10 cellular contexts compared by ENCODE assay signal in genomic region chr11:93528757-93529639, GRCh38. TPM values are rescaled to one million over a fixed set of nuclear protein-coding genes. Genes with fewer than 3 reads are reported as not detected.
DNase-seq lines count a peak whose midpoint lies in the region; ATAC-seq and TF ChIP-seq lines count a peak whose summit lies in the region.
"Had no signal": no experiment of that assay in that cellular context is flagged by ENCODE, and none has a peak within 500 bp of the region (broad histone marks: within the 10 kb centered on the region; RNA-seq: fewer than 3 reads in every experiment).

No MANE protein-coding gene starts in this region.

- H3K27me3 ChIP-seq in left lung (no peaks in the 10 kb centered on the region), foreskin keratinocyte (no peaks in the 10 kb centered on the region)

- intact Hi-C loops in activated T-helper 1 cell treated with anti-CD3 and anti-CD28 coated beads, Interleukin-12 subunit alpha, Interleukin-12 subunit beta, Interleukin-2, Interleukin-4 antibody, amounts not matched to agents 30 ng/mL and 10 ng/mL and 1 ng/mL, durations not matched to agents 14 hours and 24 hours and 36 hours (cut with micrococcal nuclease) = no loop called here
- intact Hi-C loops in left lung (cut with DNase I) = no loop called here

- no peak overlapping the region for H3K4me3 ChIP-seq in left lung

- no peaks in the 10 kb centered on the region for H3K9me3 ChIP-seq in left lung

- DNase-seq in DMS 273 (lab: John Stamatoyannopoulos, UW; ENCODE audit: unreplicated experiment) (peak; percentile 67), DMS 273 treated with DMSO at 0.1 percent for 48 hours (lab: John Stamatoyannopoulos, UW) (no peak), left lung (no peak), superior temporal gyrus (ENCODE audit: extremely low spot score) (peak; percentile 67), foreskin keratinocyte (no peak)
- DNase-seq in activated T-helper 1 cell treated with anti-CD3 and anti-CD28 coated beads, Interleukin-12 subunit alpha, Interleukin-12 subunit beta, Interleukin-2, Interleukin-4 antibody, amounts not matched to agents 30 ng/mL and 10 ng/mL and 1 ng/mL, durations not matched to agents 14 hours and 24 hours and 36 hours (ENCODE audit: low spot score) = no peak
- DNase-seq in activated CD4-positive, alpha-beta T cell treated with anti-CD3 and anti-CD28 coated beads, Interleukin-2, amount 50 U/mL, for 1 hour = no peak
- DNase-seq in stimulated activated CD4-positive, alpha-beta T cell treated with anti-CD3 and anti-CD28 coated beads, Interleukin-4, amount 100 ng/mL, for 24 hours = no peak
- DNase-seq: 8988T, T-helper 9 cell had no signal

- peak; percentile 16 for ATAC-seq in left lung
- ATAC-seq in foreskin keratinocyte = no peak

- H3K36me3 ChIP-seq in left lung = no peaks in the 10 kb centered on the region

- H3K36me3 Mint-ChIP-seq in activated T-helper 1 cell treated with anti-CD3 and anti-CD28 coated beads, Interleukin-12 subunit alpha, Interleukin-12 subunit beta, Interleukin-2, Interleukin-4 antibody, amounts not matched to agents 30 ng/mL and 10 ng/mL and 1 ng/mL, durations not matched to agents 14 hours and 24 hours and 36 hours (ENCODE audit: low read depth) = peaks cover 3% of the 10 kb centered on the region

- no peak overlapping the region for H3K4me3 Mint-ChIP-seq in activated T-helper 1 cell treated with anti-CD3 and anti-CD28 coated beads, Interleukin-12 subunit alpha, Interleukin-12 subunit beta, Interleukin-2, Interleukin-4 antibody, amounts not matched to agents 30 ng/mL and 10 ng/mL and 1 ng/mL, durations not matched to agents 14 hours and 24 hours and 36 hours

- H3K4me1 ChIP-seq in left lung (peaks cover 38 to 72% of the 10 kb centered on the region in 2 donors), foreskin keratinocyte (no peaks in the 10 kb centered on the region)

- H3K4me1 Mint-ChIP-seq in activated T-helper 1 cell treated with anti-CD3 and anti-CD28 coated beads, Interleukin-12 subunit alpha, Interleukin-12 subunit beta, Interleukin-2, Interleukin-4 antibody, amounts not matched to agents 30 ng/mL and 10 ng/mL and 1 ng/mL, durations not matched to agents 14 hours and 24 hours and 36 hours (ENCODE audit: low read depth) = peaks cover 88% of the 10 kb centered on the region

- H3K27ac Mint-ChIP-seq in activated T-helper 1 cell treated with anti-CD3 and anti-CD28 coated beads, Interleukin-12 subunit alpha, Interleukin-12 subunit beta, Interleukin-2, Interleukin-4 antibody, amounts not matched to agents 30 ng/mL and 10 ng/mL and 1 ng/mL, durations not matched to agents 14 hours and 24 hours and 36 hours = peak overlapping the region; percentile 16

- no peaks in the 10 kb centered on the region for H3K9me3 Mint-ChIP-seq in activated T-helper 1 cell treated with anti-CD3 and anti-CD28 coated beads, Interleukin-12 subunit alpha, Interleukin-12 subunit beta, Interleukin-2, Interleukin-4 antibody, amounts not matched to agents 30 ng/mL and 10 ng/mL and 1 ng/mL, durations not matched to agents 14 hours and 24 hours and 36 hours

- TF ChIP-seq CTCF in left lung (IDR thresholded peaks at IDR 0.05) = no peak
- no peak for TF ChIP-seq CTCF in foreskin keratinocyte (conservative IDR thresholded peaks at IDR 0.05)

- H3K27ac ChIP-seq in left lung (peak overlapping the region; percentile 74 to 78), foreskin keratinocyte (no peak overlapping the region)

- H3K27me3 Mint-ChIP-seq in activated T-helper 1 cell treated with anti-CD3 and anti-CD28 coated beads, Interleukin-12 subunit alpha, Interleukin-12 subunit beta, Interleukin-2, Interleukin-4 antibody, amounts not matched to agents 30 ng/mL and 10 ng/mL and 1 ng/mL, durations not matched to agents 14 hours and 24 hours and 36 hours (ENCODE audit: insufficient read depth) = no peaks in the 10 kb centered on the region

RNA-seq across cellular contexts. Expression of gene SMCO4, which starts 14.2 kb away (rescaled TPM):
- total RNA-seq in activated T-helper 1 cell treated with anti-CD3 and anti-CD28 coated beads, Interleukin-12 subunit alpha, Interleukin-12 subunit beta, Interleukin-2, Interleukin-4 antibody, amounts not matched to agents 30 ng/mL and 10 ng/mL and 1 ng/mL, durations not matched to agents 14 hours and 24 hours and 36 hours = 33.4 and 34.8 TPM in 2 replicates
- total RNA-seq in left lung (10 to 100 TPM; 42.7 to 56.0 TPM), foreskin keratinocyte (6.2 and 8.4 TPM in 2 replicates)
- polyA plus RNA-seq in foreskin keratinocyte = 8.5 and 11.5 TPM in 2 replicates

Comparison
In these comparisons a context has a peak if more than half of its experiments do, and no peak if none do; other contexts are left out.
1. DNase-seq: peak in DMS 273 (single experiment) and superior temporal gyrus (single experiment); none in DMS 273 treated with DMSO at 0.1 percent for 48 hours (single experiment), activated T-helper 1 cell treated with anti-CD3 and anti-CD28 coated beads, Interleukin-12 subunit alpha, Interleukin-12 subunit beta, Interleukin-2, Interleukin-4 antibody, amounts not matched to agents 30 ng/mL and 10 ng/mL and 1 ng/mL, durations not matched to agents 14 hours and 24 hours and 36 hours (single experiment), left lung (0 of 2), activated CD4-positive, alpha-beta T cell treated with anti-CD3 and anti-CD28 coated beads, Interleukin-2, amount 50 U/mL, for 1 hour (single experiment), stimulated activated CD4-positive, alpha-beta T cell treated with anti-CD3 and anti-CD28 coated beads, Interleukin-4, amount 100 ng/mL, for 24 hours (single experiment) and foreskin keratinocyte (0 of 2).